24 cellular contexts compared by ENCODE assay signal in genomic region chr1:80417651-80418050, GRCh38.
DNase-seq lines count a peak whose midpoint lies in the region; ATAC-seq and TF ChIP-seq lines count a peak whose summit lies in the region.
"Had no signal": no experiment of that assay in that cellular context is flagged by ENCODE, and none has a peak within 500 bp of the region (broad histone marks: within the 10 kb centered on the region; RNA-seq: fewer than 3 reads in every experiment).

No MANE protein-coding gene starts in this region.

- in situ Hi-C loops in astrocyte of the spinal cord (cut with HindIII; ENCODE audit: low sequenced_read_pairs): no loop called here

- TF ChIP-seq POLR2A in esophagus squamous epithelium (IDR thresholded peaks at IDR 0.05) (no peak), stomach (IDR thresholded peaks at IDR 0.05) (no peak)

- no peaks in the 10 kb centered on the region for H3K4me1 Mint-ChIP-seq in activated CD4-positive, alpha-beta memory T cell treated with anti-CD3 and anti-CD28 coated beads for 36 hours (ENCODE audit: low read depth)
- H3K4me1 Mint-ChIP-seq: CD4-positive, CD25-positive, alpha-beta regulatory T cell; endodermal cell; IgD-negative memory B cell; immature natural killer cell had no signal

- DNase-seq in HCEC 1CT (peak; percentile 78), astrocyte of the spinal cord (ENCODE audit: low read depth, low spot score) (peak; percentile 45), foreskin fibroblast (peak; percentile 71 to 84), smooth muscle cell (lab: John Stamatoyannopoulos, UW; ENCODE audit: unreplicated experiment) (no peak), esophagus squamous epithelium (lab: John Stamatoyannopoulos, UW) (no peak), stomach (no peak)
- DNase-seq in activated CD4-positive, alpha-beta memory T cell treated with anti-CD3 and anti-CD28 coated beads for 36 hours: no peak
- DNase-seq: activated CD4-positive, alpha-beta T cell treated with anti-CD3 and anti-CD28 coated beads for 4 hours; activated naive CD4-positive, alpha-beta T cell treated with Interleukin-2 at 50 U/mL for 16 hours; CD4-positive, CD25-positive, alpha-beta regulatory T cell; DMS79; endodermal cell; glutamatergic neuron; immature natural killer cell; NCI-H2171; stimulated activated CD4-positive, alpha-beta T cell treated with anti-CD3 and anti-CD28 coated beads, Interleukin-2, amount 100 ng/mL, for 24 hours; T1000 had no signal

- no peaks in the 10 kb centered on the region for H3K4me1 ChIP-seq in smooth muscle cell (ENCODE audit: low read depth)
- no peaks in the 10 kb centered on the region for H3K4me1 ChIP-seq in esophagus squamous epithelium
- no peaks in the 10 kb centered on the region for H3K4me1 ChIP-seq in stomach
- H3K4me1 ChIP-seq: breast epithelium, HAP-1, right atrium auricular region, SJSA1 had no signal

- H3K27me3 ChIP-seq in smooth muscle cell (ENCODE audit: low read depth) (no peaks in the 10 kb centered on the region), esophagus squamous epithelium (no peaks in the 10 kb centered on the region), stomach (no peaks in the 10 kb centered on the region)
- H3K27me3 ChIP-seq: breast epithelium, right atrium auricular region, SJSA1 had no signal

- ATAC-seq in HG03442 (IDR thresholded peaks at IDR 0.05; ENCODE audit: unreplicated experiment): no peak

- POLR2A ChIA-PET in activated CD4-positive, alpha-beta memory T cell treated with anti-CD3 and anti-CD28 coated beads for 36 hours (lab: Charles Lee): no interaction called here

- intact Hi-C loops in esophagus squamous epithelium (cut with DNase I): no loop called here
- intact Hi-C loops in activated CD4-positive, alpha-beta memory T cell treated with anti-CD3 and anti-CD28 coated beads for 36 hours (cut with micrococcal nuclease): no loop called here
- intact Hi-C loops in stomach (cut with DNase I; ENCODE audit: low total_unique reads): no loop called here

- H3K4me3 Mint-ChIP-seq in activated CD4-positive, alpha-beta memory T cell treated with anti-CD3 and anti-CD28 coated beads for 36 hours: no peak overlapping the region
- H3K4me3 Mint-ChIP-seq: CD4-positive, CD25-positive, alpha-beta regulatory T cell; endodermal cell; IgD-negative memory B cell; immature natural killer cell had no signal

- no peaks in the 10 kb centered on the region for H3F3A ChIP-seq in smooth muscle cell (ENCODE audit: low read depth)

- H3K27ac ChIP-seq in smooth muscle cell (ENCODE audit: low read depth): peak overlapping the region; percentile 70
- H3K27ac ChIP-seq in esophagus squamous epithelium: no peak overlapping the region
- H3K27ac ChIP-seq in stomach: no peak overlapping the region
- H3K27ac ChIP-seq: breast epithelium, right atrium auricular region, SJSA1, thoracic aorta had no signal

- no peak for TF ChIP-seq EP300 in stomach (IDR thresholded peaks at IDR 0.05)

- H3K9me3 Mint-ChIP-seq in activated CD4-positive, alpha-beta memory T cell treated with anti-CD3 and anti-CD28 coated beads for 36 hours: no peaks in the 10 kb centered on the region
- H3K9me3 Mint-ChIP-seq: endodermal cell, IgD-negative memory B cell had no signal

- no peaks in the 10 kb centered on the region for H3K79me2 ChIP-seq in smooth muscle cell (ENCODE audit: low read depth)

- H3K4me3 ChIP-seq in astrocyte of the spinal cord (ENCODE audit: low read depth, low read length): no peak overlapping the region
- H3K4me3 ChIP-seq in foreskin fibroblast (ENCODE audit: low read depth in 1 of 2, low read length in 2 of 2): no peak overlapping the region
- no peak overlapping the region for H3K4me3 ChIP-seq in smooth muscle cell
- H3K4me3 ChIP-seq in esophagus squamous epithelium: no peak overlapping the region
- no peak overlapping the region for H3K4me3 ChIP-seq in stomach
- H3K4me3 ChIP-seq: breast epithelium, HAP-1, right atrium auricular region, SJSA1, thoracic aorta had no signal

- H3K9ac ChIP-seq in smooth muscle cell (ENCODE audit: low read depth): no peak overlapping the region

- CTCF ChIA-PET in activated CD4-positive, alpha-beta memory T cell treated with anti-CD3 and anti-CD28 coated beads for 36 hours (lab: Charles Lee): no interaction called here

- H3K36me3 Mint-ChIP-seq in activated CD4-positive, alpha-beta memory T cell treated with anti-CD3 and anti-CD28 coated beads for 36 hours: no peaks in the 10 kb centered on the region
- H3K36me3 Mint-ChIP-seq: CD4-positive, CD25-positive, alpha-beta regulatory T cell; IgD-negative memory B cell; immature natural killer cell had no signal

- H3K9me3 ChIP-seq in smooth muscle cell (replicated peaks; ENCODE audit: low read depth) (no peaks in the 10 kb centered on the region), esophagus squamous epithelium (no peaks in the 10 kb centered on the region), stomach (no peaks in the 10 kb centered on the region)
- H3K9me3 ChIP-seq: breast epithelium, HAP-1, right atrium auricular region, SJSA1, thoracic aorta had no signal

- H3K36me3 ChIP-seq in smooth muscle cell (ENCODE audit: low read depth) (no peaks in the 10 kb centered on the region), esophagus squamous epithelium (no peaks in the 10 kb centered on the region), stomach (no peaks in the 10 kb centered on the region)
- H3K36me3 ChIP-seq: breast epithelium, HAP-1, right atrium auricular region, SJSA1, thoracic aorta had no signal

- no peaks in the 10 kb centered on the region for H4K20me1 ChIP-seq in smooth muscle cell (ENCODE audit: low read depth)

- peak overlapping the region; percentile 26 for H2AFZ ChIP-seq in smooth muscle cell (ENCODE audit: low read depth)

- no peak overlapping the region for H3K27ac Mint-ChIP-seq in activated CD4-positive, alpha-beta memory T cell treated with anti-CD3 and anti-CD28 coated beads for 36 hours
- H3K27ac Mint-ChIP-seq: CD4-positive, CD25-positive, alpha-beta regulatory T cell; endodermal cell; IgD-negative memory B cell; immature natural killer cell had no signal

- H3K4me2 ChIP-seq in smooth muscle cell: peak overlapping the region; percentile 36

- WGBS in smooth muscle cell (ENCODE audit: low lambda C conversion rate): 54% methylated on average over 1 of the region's 1 CpG
- 64 to 67% methylated on average over 1 of the region's 1 CpG for WGBS in esophagus squamous epithelium, 2 donors
- 78 to 93% (median 90%) methylated on average over 1 of the region's 1 CpG for WGBS in stomach, 5 donors

- H3K27me3 Mint-ChIP-seq in activated CD4-positive, alpha-beta memory T cell treated with anti-CD3 and anti-CD28 coated beads for 36 hours: no peaks in the 10 kb centered on the region
- H3K27me3 Mint-ChIP-seq: CD4-positive, CD25-positive, alpha-beta regulatory T cell; IgD-negative memory B cell had no signal

- TF ChIP-seq CTCF in astrocyte of the spinal cord (IDR thresholded peaks at IDR 0.05; ENCODE audit: low read depth, low read length) (no peak), foreskin fibroblast (IDR thresholded peaks at IDR 0.05; ENCODE audit: low read depth, low read length) (no peak), smooth muscle cell (IDR thresholded peaks at IDR 0.05; ENCODE audit: borderline replicate concordance, insufficient read depth, poor library complexity, severe bottlenecking) (no peak), esophagus squamous epithelium (IDR thresholded peaks at IDR 0.05) (no peak), stomach (IDR thresholded peaks at IDR 0.05) (no peak)

Comparison
In these comparisons a context has a peak if more than half of its experiments do, and no peak if none do; other contexts are left out.
1. DNase-seq: peak in HCEC 1CT (single experiment), astrocyte of the spinal cord (single experiment) and foreskin fibroblast (2 of 2); none in smooth muscle cell (single experiment), esophagus squamous epithelium (single experiment), activated CD4-positive, alpha-beta memory T cell treated with anti-CD3 and anti-CD28 coated beads for 36 hours (single experiment) and stomach (single experiment).